ENCODE assay signal across 2 cellular contexts in genomic region chr1:11561740-11562139, GRCh38.
TF ChIP-seq lines count a peak whose summit lies in the region.

No MANE protein-coding gene starts in this region.

TF ChIP-seq in HEK293, 187 proteins besides CTCF, POLR2A, EP300 and RAD21 (continued from another document):
- TF ChIP-seq BCL6B (tag by site-specific recombination; IDR thresholded peaks at IDR 0.05), result no peak
- peak; percentile 46; the same call in 1 of the 2 replicates for TF ChIP-seq ZNF596 (tag by site-specific recombination; IDR thresholded peaks at IDR 0.05)
- peak; percentile 97 for TF ChIP-seq PRDM1 (tag by site-specific recombination; IDR thresholded peaks at IDR 0.05)
- TF ChIP-seq ZNF585B (tag by site-specific recombination; IDR thresholded peaks at IDR 0.05), result no peak
- TF ChIP-seq ZNF366 (tag by site-specific recombination; conservative IDR thresholded peaks at IDR 0.05), result peak; percentile 70
- TF ChIP-seq ZNF558 (tag by site-specific recombination; IDR thresholded peaks at IDR 0.05), result no peak
TF ChIP-seq in HEK293: peak in this region for 3.

TF ChIP-seq in K562, 482 proteins besides CTCF, POLR2A, EP300 and RAD21 (continued from another document):
- TF ChIP-seq ZNF511 (CRISPR knock-in tag; IDR thresholded peaks at IDR 0.05), result no peak
- 0 out of 2 replicates have a peak, but pooled peaks have one; percentile 23 for TF ChIP-seq ZBTB26 (CRISPR knock-in tag; IDR thresholded peaks at IDR 0.05)
- no peak for TF ChIP-seq STAT5B (CRISPR knock-in tag; IDR thresholded peaks at IDR 0.05)
- no peak for TF ChIP-seq ZNF311 (CRISPR knock-in tag; IDR thresholded peaks at IDR 0.05)
- no peak for TF ChIP-seq CBX2 (IDR thresholded peaks at IDR 0.05; ENCODE audit: insufficient read depth, low read length, poor library complexity, severe bottlenecking)
- TF ChIP-seq PATZ1 (CRISPR knock-in tag; IDR thresholded peaks at IDR 0.05; ENCODE audit: borderline replicate concordance), result no peak
- TF ChIP-seq ZNF512 (tag; IDR thresholded peaks at IDR 0.05), result peak; percentile 87
TF ChIP-seq in K562: peak in this region for 3.
